6 cellular contexts compared by ENCODE assay signal in genomic region chr7:73481521-73481920, GRCh38. TPM values are rescaled to one million over a fixed set of nuclear protein-coding genes. Genes with fewer than 3 reads are reported as not detected.
"Had no signal": no experiment of that assay in that cellular context is flagged by ENCODE, and none has a peak within 500 bp of the region (broad histone marks: within the 10 kb centered on the region; RNA-seq: fewer than 3 reads in every experiment).

No MANE protein-coding gene starts in this region.

RNA-seq across cellular contexts. Expression of gene FZD9, which starts 47.9 kb away (rescaled TPM):
- total RNA-seq: activated CD4-positive, alpha-beta memory T cell treated with anti-CD3 and anti-CD28 coated beads, Interleukin-2, amount 10 ng/mL, durations not matched to agents 7 days and 5 days; activated CD4-positive, alpha-beta T cell treated with anti-CD3 and anti-CD28 coated beads, Interleukin-2, amount 10 ng/mL, durations not matched to agents 7 days and 5 days; activated CD8-positive, alpha-beta memory T cell treated with anti-CD3 and anti-CD28 coated beads, Interleukin-2, amount 10 ng/mL, durations not matched to agents 7 days and 5 days; T-helper 1 cell treated with Interleukin-12 subunit alpha and Interleukin-12 subunit beta and Interleukin-4 antibody, amounts not matched to agents 30 ng/mL and 1 ng/mL, for 36 hours; T-helper 17 cell; T-helper 2 cell treated with Interferon-gamma antibody and Interleukin-4, amounts not matched to agents 100 ng/mL and 5 ng/mL, for 36 hours had no signal
